18 cellular contexts compared by ENCODE assay signal in the genomic region with DNA sequence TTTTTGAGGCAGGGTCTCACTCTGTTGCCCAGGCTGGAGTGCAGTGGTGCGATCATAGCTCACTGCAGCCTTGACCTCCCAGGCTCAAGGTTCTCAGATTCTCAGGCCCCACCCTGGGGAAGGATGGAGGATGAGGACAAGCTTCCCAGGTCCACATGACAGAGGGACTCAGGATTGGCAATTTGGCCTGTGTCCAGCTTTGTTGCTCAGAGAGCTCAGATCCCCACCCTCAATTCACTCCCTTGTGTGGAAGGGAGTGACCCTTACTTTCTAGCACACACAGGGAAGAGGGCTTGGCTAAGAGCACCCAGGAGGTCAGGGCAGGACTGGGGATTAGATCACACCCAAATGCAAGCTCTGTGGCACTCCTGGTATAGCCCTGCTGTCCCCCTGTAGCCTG. TPM values are rescaled to one million over a fixed set of nuclear protein-coding genes. Genes with fewer than 3 reads are reported as not detected.
"Had no signal": no experiment of that assay in that cellular context is flagged by ENCODE, and none has a peak within 500 bp of the region (broad histone marks: within the 10 kb centered on the region; RNA-seq: fewer than 3 reads in every experiment).

No MANE protein-coding gene starts in this region.

RNA-seq across cellular contexts. Expression of a gene that starts 6.9 kb away (rescaled TPM):
- total RNA-seq: kidney; left ventricle myocardium inferior; mesothelial cell of epicardium; naive thymus-derived CD8-positive, alpha-beta T cell; neural crest cell; osteoblast; psoas muscle; right atrium auricular region; right lobe of liver; skeletal muscle tissue; smooth muscle cell; temporal lobe; tibial nerve; ureter; uterus had no signal
- polyA plus RNA-seq: lung, pancreas, psoas muscle, thymus had no signal
